In genomic region chr3:87977765-87978164, GRCh38 we compare ENCODE assay signal across 15 cellular contexts.
A peak's percentile ranks its signal among the peaks of the same experiment; 100 is the strongest.
DNase-seq lines count a peak whose midpoint lies in the region; ATAC-seq and TF ChIP-seq lines count a peak whose summit lies in the region.
"Had no signal": no experiment of that assay in that cellular context is flagged by ENCODE, and none has a peak within 500 bp of the region (broad histone marks: within the 10 kb centered on the region; RNA-seq: fewer than 3 reads in every experiment).

No MANE protein-coding gene starts in this region.

- POLR2A ChIA-PET in PC-3 (lab: Charles Lee; ENCODE audit: unreplicated experiment) = interaction anchor here (0.7 kb wide), 1 partner anchor 162 kb away, joined by 6 read pairs; no protein-coding TSS in a partner anchor

- peaks cover 5% of the 10 kb centered on the region for H3K4me1 Mint-ChIP-seq in stimulated activated effector memory CD8-positive, alpha-beta T cell treated with anti-CD3 and anti-CD28 coated beads, Interleukin-12 subunit alpha, Interleukin-12 subunit beta, amount 100 ng/mL, for 72 hours
- H3K4me1 Mint-ChIP-seq: CD4-positive, CD25-positive, alpha-beta regulatory T cell had no signal

- H3K27ac Mint-ChIP-seq in stimulated activated effector memory CD8-positive, alpha-beta T cell treated with anti-CD3 and anti-CD28 coated beads, Interleukin-12 subunit alpha, Interleukin-12 subunit beta, amount 100 ng/mL, for 72 hours = no peak overlapping the region
- H3K27ac Mint-ChIP-seq: CD4-positive, CD25-positive, alpha-beta regulatory T cell; CD8-positive, alpha-beta T cell had no signal

- CTCF ChIA-PET in PC-3 (lab: Charles Lee) = no interaction called here

- DNase-seq in PC-3 = peak; percentile 77
- DNase-seq in fibroblast of mammary gland (ENCODE audit: low read depth) = peak; percentile 0
- DNase-seq in stimulated activated effector memory CD8-positive, alpha-beta T cell treated with anti-CD3 and anti-CD28 coated beads, Interleukin-12 subunit alpha, Interleukin-12 subunit beta, amount 100 ng/mL, for 72 hours (ENCODE audit: low spot score in 2 of 2) = no peak
- no peak for DNase-seq in NCI-H82 treated with DMSO at 0.1 percent for 48 hours (lab: John Stamatoyannopoulos, UW; ENCODE audit: unreplicated experiment)
- DNase-seq in WERI-Rb-1 = no peak
- DNase-seq in dorsolateral prefrontal cortex = no peak
- DNase-seq: C1 segment of cervical spinal cord; Caco-2; CD4-positive, CD25-positive, alpha-beta regulatory T cell; CD8-positive, alpha-beta T cell; DMS153; DND-41; GM23248; H7; HCEC 1CT had no signal

- BruUV-seq in PC-3 (replicated peaks; lab: Mats Ljungman, UMichigan) = no TSS peak

- no peak overlapping the region for H3K9ac ChIP-seq in PC-3 (ENCODE audit: low read length)
- H3K9ac ChIP-seq: GM23248 had no signal

- no peaks in the 10 kb centered on the region for H3K9me2 ChIP-seq in PC-3 (replicated peaks; ENCODE audit: low read length)

- peak overlapping the region; percentile 47 for H2AFZ ChIP-seq in PC-3 (ENCODE audit: low read length)
- H2AFZ ChIP-seq: GM23248 had no signal

- TF ChIP-seq CTCF in PC-3 (conservative IDR thresholded peaks at IDR 0.05; ENCODE audit: low read depth, low read length) = no peak
- TF ChIP-seq CTCF in fibroblast of mammary gland (conservative IDR thresholded peaks at IDR 0.05; ENCODE audit: control insufficient read depth, insufficient read depth, low read depth, low read length) = no peak
- no peak for TF ChIP-seq CTCF in WERI-Rb-1 (IDR thresholded peaks at IDR 0.05; ENCODE audit: low read depth, low read length)
- no peak for TF ChIP-seq CTCF in dorsolateral prefrontal cortex (IDR thresholded peaks at IDR 0.05 in 54 of 56, conservative IDR thresholded peaks at IDR 0.05 in 2 of 56; ENCODE audit: low read depth in 1 of 56, partially characterized antibody in 56 of 56)

- H3K79me2 ChIP-seq in PC-3 (ENCODE audit: low read length) = no peaks in the 10 kb centered on the region

- no peak overlapping the region for H3K27ac ChIP-seq in PC-3 (ENCODE audit: low read length)
- no peak overlapping the region for H3K27ac ChIP-seq in WERI-Rb-1
- H3K27ac ChIP-seq in dorsolateral prefrontal cortex = no peak overlapping the region
- H3K27ac ChIP-seq: GM23248 had no signal

- H3K9me3 Mint-ChIP-seq in stimulated activated effector memory CD8-positive, alpha-beta T cell treated with anti-CD3 and anti-CD28 coated beads, Interleukin-12 subunit alpha, Interleukin-12 subunit beta, amount 100 ng/mL, for 72 hours = no peaks in the 10 kb centered on the region
- H3K9me3 Mint-ChIP-seq: CD8-positive, alpha-beta T cell had no signal

- H3K4me3 ChIP-seq in PC-3 (ENCODE audit: low read length) = no peak overlapping the region
- H3K4me3 ChIP-seq in fibroblast of mammary gland (ENCODE audit: control insufficient read depth, low read depth, low read length) = no peak overlapping the region
- H3K4me3 ChIP-seq in WERI-Rb-1 (ENCODE audit: low read depth, low read length) = no peak overlapping the region
- H3K4me3 ChIP-seq in dorsolateral prefrontal cortex = no peak overlapping the region
- H3K4me3 ChIP-seq: GM23248 had no signal

- H3K4me2 ChIP-seq in PC-3 (ENCODE audit: low read length) = peak overlapping the region; percentile 53

- H3K4me3 Mint-ChIP-seq in stimulated activated effector memory CD8-positive, alpha-beta T cell treated with anti-CD3 and anti-CD28 coated beads, Interleukin-12 subunit alpha, Interleukin-12 subunit beta, amount 100 ng/mL, for 72 hours = no peak overlapping the region
- H3K4me3 Mint-ChIP-seq: CD4-positive, CD25-positive, alpha-beta regulatory T cell; CD8-positive, alpha-beta T cell had no signal

- H3K36me3 Mint-ChIP-seq in stimulated activated effector memory CD8-positive, alpha-beta T cell treated with anti-CD3 and anti-CD28 coated beads, Interleukin-12 subunit alpha, Interleukin-12 subunit beta, amount 100 ng/mL, for 72 hours = no peaks in the 10 kb centered on the region
- H3K36me3 Mint-ChIP-seq: CD4-positive, CD25-positive, alpha-beta regulatory T cell; CD8-positive, alpha-beta T cell had no signal

- H3K27me3 ChIP-seq in PC-3 (ENCODE audit: low read length) (no peaks in the 10 kb centered on the region), WERI-Rb-1 (ENCODE audit: insufficient read depth, low read depth, severe bottlenecking) (no peaks in the 10 kb centered on the region), dorsolateral prefrontal cortex (peaks cover 0 to 4% (median 0%) of the 10 kb centered on the region in 45 donors)

- H4K20me1 ChIP-seq in PC-3 (ENCODE audit: low read length) = no peaks in the 10 kb centered on the region

- H3K9me3 ChIP-seq in PC-3 (ENCODE audit: low read length) (no peaks in the 10 kb centered on the region), WERI-Rb-1 (ENCODE audit: severe bottlenecking) (peaks cover 6% of the 10 kb centered on the region)
- H3K9me3 ChIP-seq: Caco-2 had no signal

- H3F3A ChIP-seq in PC-3 (ENCODE audit: low read length, unreplicated experiment) = no peaks in the 10 kb centered on the region

- H3K4me1 ChIP-seq in PC-3 (ENCODE audit: insufficient read depth, low read length) = peaks cover 12% of the 10 kb centered on the region
- H3K4me1 ChIP-seq: Caco-2 had no signal

- H3K36me3 ChIP-seq in PC-3 (ENCODE audit: low read depth, low read length) (no peaks in the 10 kb centered on the region), WERI-Rb-1 (no peaks in the 10 kb centered on the region)

- peak; percentile 74 for ATAC-seq in PC-3
- ATAC-seq in stimulated activated effector memory CD8-positive, alpha-beta T cell treated with anti-CD3 and anti-CD28 coated beads, Interleukin-12 subunit alpha, Interleukin-12 subunit beta, amount 100 ng/mL, for 72 hours = peak; percentile 23
- ATAC-seq: CD8-positive, alpha-beta T cell had no signal

- intact Hi-C loops in PC-3 (cut with micrococcal nuclease) (no loop called here), dorsolateral prefrontal cortex (cut with DNase I) (no loop called here)

Comparison
In these comparisons a context has a peak if more than half of its experiments do, and no peak if none do; other contexts are left out.
1. DNase-seq: peak in PC-3 (single experiment) and fibroblast of mammary gland (single experiment); none in stimulated activated effector memory CD8-positive, alpha-beta T cell treated with anti-CD3 and anti-CD28 coated beads, Interleukin-12 subunit alpha, Interleukin-12 subunit beta, amount 100 ng/mL, for 72 hours (0 of 2), NCI-H82 treated with DMSO at 0.1 percent for 48 hours (single experiment), WERI-Rb-1 (single experiment) and dorsolateral prefrontal cortex (0 of 10).